In the genomic region with DNA sequence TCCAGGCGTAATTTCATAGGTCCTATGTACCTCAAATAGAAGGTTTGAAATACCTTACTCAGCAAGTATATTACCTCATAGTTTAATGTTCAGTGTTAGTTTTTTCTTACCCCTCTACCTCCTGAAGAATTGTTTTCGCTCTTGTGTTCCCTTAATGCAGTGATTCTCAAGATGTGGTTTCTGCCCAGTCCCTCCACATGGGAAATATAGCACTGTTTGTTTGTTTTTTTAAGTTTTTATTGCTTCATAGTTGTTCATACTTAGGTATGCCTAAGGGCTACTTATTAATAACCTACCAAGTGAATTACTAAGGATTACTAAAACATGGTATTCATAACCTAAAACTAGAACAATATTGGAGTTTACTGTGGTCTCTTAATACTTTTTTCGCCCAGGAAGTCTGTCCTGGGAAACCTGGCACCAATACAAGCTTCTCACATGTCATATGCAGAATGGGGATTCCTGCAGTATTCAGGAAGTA, we compare ENCODE assay signal across 15 cellular contexts. TPM values are rescaled to one million over a fixed set of nuclear protein-coding genes. Genes with fewer than 3 reads are reported as not detected.
DNase-seq lines count a peak whose midpoint lies in the region; ATAC-seq and TF ChIP-seq lines count a peak whose summit lies in the region.
"Had no signal": no experiment of that assay in that cellular context is flagged by ENCODE, and none has a peak within 500 bp of the region (broad histone marks: within the 10 kb centered on the region; RNA-seq: fewer than 3 reads in every experiment).

No MANE protein-coding gene starts in this region.

- H3K9me2 ChIP-seq in OCI-LY7 (ENCODE audit: insufficient read depth, low read length): no peaks in the 10 kb centered on the region

- CTCF ChIA-PET in OCI-LY7 (lab: Charles Lee; ENCODE audit: unreplicated experiment): no interaction called here

- H3K27ac Mint-ChIP-seq in chondrocyte (ENCODE audit: unreplicated experiment): peak overlapping the region; percentile 83
- H3K27ac Mint-ChIP-seq: activated CD4-positive, alpha-beta T cell treated with anti-CD3 and anti-CD28 coated beads, Interleukin-2, amount 10 ng/mL, durations not matched to agents 24 days and 14 days; activated T-helper 2 cell treated with anti-CD3 and anti-CD28 coated beads, Interferon-gamma antibody, Interleukin-2, Interleukin-4, amounts not matched to agents 10 μg/mL and 5 μg/mL and 100 μg/mL, durations not matched to agents 14 hours and 24 hours and 36 hours; stimulated activated naive CD8-positive, alpha-beta T cell treated with anti-CD3 and anti-CD28 coated beads, Interleukin-15, amount 100 ng/mL, for 72 hours; T-cell had no signal

- H3K9me3 ChIP-seq in OCI-LY7 (ENCODE audit: low read length): no peaks in the 10 kb centered on the region
- H3K9me3 ChIP-seq in body of pancreas: no peaks in the 10 kb centered on the region
- H3K9me3 ChIP-seq in prostate gland: no peaks in the 10 kb centered on the region

- peak overlapping the region; percentile 0 for H3K4me3 Mint-ChIP-seq in chondrocyte (ENCODE audit: unreplicated experiment)
- H3K4me3 Mint-ChIP-seq: activated CD4-positive, alpha-beta T cell treated with anti-CD3 and anti-CD28 coated beads, Interleukin-2, amount 10 ng/mL, durations not matched to agents 24 days and 14 days; stimulated activated naive CD8-positive, alpha-beta T cell treated with anti-CD3 and anti-CD28 coated beads, Interleukin-15, amount 100 ng/mL, for 72 hours; T-cell had no signal

- H3K4me1 Mint-ChIP-seq in chondrocyte (ENCODE audit: low read depth): peaks cover 76% of the 10 kb centered on the region

- H3K4me3 ChIP-seq in OCI-LY7 (ENCODE audit: low read depth, low read length, poor library complexity, severe bottlenecking) (no peak overlapping the region), body of pancreas (no peak overlapping the region), prostate gland (no peak overlapping the region)
- H3K4me3 ChIP-seq: cardiac muscle cell had no signal

- ATAC-seq in GM18511 (IDR thresholded peaks at IDR 0.05; ENCODE audit: unreplicated experiment) (no peak), body of pancreas (no peak)
- ATAC-seq: stimulated activated naive CD8-positive, alpha-beta T cell treated with anti-CD3 and anti-CD28 coated beads, Interleukin-15, amount 100 ng/mL, for 72 hours; T-cell had no signal

- DNase-seq in Daoy (ENCODE audit: low read depth): peak; percentile 35
- DNase-seq in OCI-LY7 (ENCODE audit: low spot score): no peak
- no peak for DNase-seq in chondrocyte (ENCODE audit: low spot score)
- peak; percentile 31 for DNase-seq in myocyte (ENCODE audit: low read depth)
- DNase-seq in body of pancreas: no peak
- no peak for DNase-seq in OCI-M1 (lab: John Stamatoyannopoulos, UW)
- no peak for DNase-seq in prostate gland (ENCODE audit: low spot score)
- DNase-seq: activated CD4-positive, alpha-beta T cell treated with anti-CD3 and anti-CD28 coated beads, Interleukin-2, amount 10 ng/mL, durations not matched to agents 24 days and 14 days; NCI-H2029 treated with DMSO at 0.1 percent for 48 hours; stimulated activated naive CD8-positive, alpha-beta T cell treated with anti-CD3 and anti-CD28 coated beads, Interleukin-15, amount 100 ng/mL, for 72 hours; T-cell had no signal

- TF ChIP-seq CTCF in OCI-LY7 (conservative IDR thresholded peaks at IDR 0.05; ENCODE audit: low read length) (no peak), chondrocyte (IDR thresholded peaks at IDR 0.05) (no peak), body of pancreas (IDR thresholded peaks at IDR 0.05) (no peak), prostate gland (IDR thresholded peaks at IDR 0.05) (no peak)

- H3K4me2 ChIP-seq in OCI-LY7 (ENCODE audit: low read length): no peak overlapping the region

- H3K27me3 Mint-ChIP-seq in chondrocyte (ENCODE audit: low read depth): no peaks in the 10 kb centered on the region
- H3K27me3 Mint-ChIP-seq: activated CD4-positive, alpha-beta T cell treated with anti-CD3 and anti-CD28 coated beads, Interleukin-2, amount 10 ng/mL, durations not matched to agents 24 days and 14 days; stimulated activated naive CD8-positive, alpha-beta T cell treated with anti-CD3 and anti-CD28 coated beads, Interleukin-15, amount 100 ng/mL, for 72 hours; T-cell had no signal

- TF ChIP-seq POLR2A in body of pancreas (IDR thresholded peaks at IDR 0.05) (no peak), prostate gland (IDR thresholded peaks at IDR 0.05) (no peak)

- H2AFZ ChIP-seq in OCI-LY7 (ENCODE audit: low read length): no peak overlapping the region

- peaks cover 7% of the 10 kb centered on the region for H3K4me1 ChIP-seq in OCI-LY7 (ENCODE audit: insufficient read depth, low read length, poor library complexity, severe bottlenecking)
- H3K4me1 ChIP-seq in body of pancreas: peaks cover 44% of the 10 kb centered on the region
- H3K4me1 ChIP-seq in prostate gland (replicated peaks): peaks cover 16% of the 10 kb centered on the region

- WGBS in body of pancreas, 2 donors: 65 to 67% methylated on average over 3 of the region's 3 CpGs
- WGBS in prostate gland: 56% methylated on average over 3 of the region's 3 CpGs

- no peaks in the 10 kb centered on the region for H3K27me3 ChIP-seq in body of pancreas
- no peaks in the 10 kb centered on the region for H3K27me3 ChIP-seq in prostate gland (replicated peaks; ENCODE audit: insufficient read depth)
- H3K27me3 ChIP-seq: cardiac muscle cell had no signal

- peaks cover 69% of the 10 kb centered on the region for H3K79me2 ChIP-seq in OCI-LY7 (ENCODE audit: insufficient read depth, low read depth, low read length)

- no peaks in the 10 kb centered on the region for H3K36me3 Mint-ChIP-seq in chondrocyte (ENCODE audit: low read depth)

- BruUV-seq in OCI-LY7 (replicated peaks; lab: Mats Ljungman, UMichigan): TSS peak; percentile 12

- H3K27ac ChIP-seq in OCI-LY7 (ENCODE audit: low read depth, low read length, poor library complexity, severe bottlenecking) (no peak overlapping the region), body of pancreas (peak overlapping the region in 1 of 4 donors; percentile 27), prostate gland (no peak overlapping the region)
- H3K27ac ChIP-seq: C4-2B, cardiac muscle cell had no signal

- intact Hi-C loops in OCI-LY7 (cut with micrococcal nuclease; ENCODE audit: unreplicated experiment) (no loop called here), body of pancreas (cut with DNase I) (no loop called here), prostate gland (cut with DNase I) (no loop called here)

- H3K9me3 Mint-ChIP-seq in chondrocyte (ENCODE audit: low read depth): no peaks in the 10 kb centered on the region
- H3K9me3 Mint-ChIP-seq: activated CD4-positive, alpha-beta T cell treated with anti-CD3 and anti-CD28 coated beads, Interleukin-2, amount 10 ng/mL, durations not matched to agents 24 days and 14 days; activated T-helper 2 cell treated with anti-CD3 and anti-CD28 coated beads, Interferon-gamma antibody, Interleukin-2, Interleukin-4, amounts not matched to agents 10 μg/mL and 5 μg/mL and 100 μg/mL, durations not matched to agents 14 hours and 24 hours and 36 hours; stimulated activated naive CD8-positive, alpha-beta T cell treated with anti-CD3 and anti-CD28 coated beads, Interleukin-15, amount 100 ng/mL, for 72 hours; T-cell had no signal

- H3K36me3 ChIP-seq in OCI-LY7 (ENCODE audit: insufficient read depth, low read length) (peaks cover 10% of the 10 kb centered on the region), body of pancreas (replicated peaks in 1 of 2; ENCODE audit: insufficient read depth in 1 of 2, low read depth in 2 of 2) (no peaks in the 10 kb centered on the region), prostate gland (no peaks in the 10 kb centered on the region)
- H3K36me3 ChIP-seq: cardiac muscle cell had no signal

- POLR2A ChIA-PET in OCI-LY7 (lab: Charles Lee): interaction anchor here (0.6 to 1.6 kb wide), 4 partner anchors 16 to 417 kb away, joined by 3 read pairs; partner anchors contain the start of gene ARL2BP

- no peaks in the 10 kb centered on the region for H4K20me1 ChIP-seq in OCI-LY7 (ENCODE audit: insufficient read depth, low read length)

RNA-seq across cellular contexts. Expression of gene RSPRY1, which starts 5.0 kb away (rescaled TPM):
- 30.3 and 32.2 TPM in 2 replicates for total RNA-seq in Daoy (2014; rRNA removed; shearing (Covaris generic))
- total RNA-seq in OCI-LY7 (2014; rRNA removed; shearing (Covaris generic)): 17.1 and 25.6 TPM in 2 replicates
- total RNA-seq in OCI-LY7 (2022) (25.2 and 29.7 TPM in 2 replicates), chondrocyte (38.9 to 48.7 TPM (median 42.6 TPM) in 3 replicates), myocyte (39.6 and 42.1 TPM in 2 replicates), body of pancreas (10 to 100 TPM; 13.8 to 31.4 TPM), prostate gland (10 to 100 TPM; 35.8 to 45.3 TPM)
- polyA plus RNA-seq in myocyte (2012): 21.3 TPM

RNA-seq across cellular contexts. Expression of gene PSME3IP1, which starts 5.3 kb away (rescaled TPM):
- 112 and 120 TPM in 2 replicates for total RNA-seq in Daoy (2014; rRNA removed; shearing (Covaris generic))
- 89.5 and 111 TPM in 2 replicates for total RNA-seq in OCI-LY7 (2014; rRNA removed; shearing (Covaris generic))
- 152 and 157 TPM in 2 replicates for total RNA-seq in OCI-LY7 (2022)
- 51.3 to 65.5 TPM (median 56.8 TPM) in 3 replicates for total RNA-seq in chondrocyte
- total RNA-seq in myocyte: 76.0 and 78.4 TPM in 2 replicates
- polyA plus RNA-seq in myocyte (2012): 58.4 TPM
- total RNA-seq in body of pancreas: 10 to 100 TPM; 26.7 to 32.9 TPM
- 10 to 100 TPM; 64.1 to 95.8 TPM for total RNA-seq in prostate gland

RNA-seq across cellular contexts. Expression of gene ARL2BP, which starts 54.0 kb away (rescaled TPM):
- 53.1 and 62.0 TPM in 2 replicates for total RNA-seq in Daoy (2014; rRNA removed; shearing (Covaris generic))
- total RNA-seq in OCI-LY7 (2014; rRNA removed; shearing (Covaris generic)): 25.4 and 26.6 TPM in 2 replicates
- total RNA-seq in OCI-LY7 (2022) (31.2 and 35.7 TPM in 2 replicates), chondrocyte (69.5 to 89.1 TPM (median 70.1 TPM) in 3 replicates), myocyte (60.6 and 76.3 TPM in 2 replicates), body of pancreas (10 to 100 TPM; 15.8 to 21.5 TPM), prostate gland (10 to 100 TPM; 62.3 to 81.4 TPM)
- 41.8 TPM for polyA plus RNA-seq in myocyte (2012)

Comparison
In these comparisons a context has a peak if more than half of its experiments do, and no peak if none do; other contexts are left out.
1. DNase-seq: peak in Daoy (single experiment) and myocyte (single experiment); none in OCI-LY7 (single experiment), chondrocyte (single experiment), body of pancreas (0 of 4), OCI-M1 (single experiment) and prostate gland (single experiment).